ENCODE assay signal across 12 cellular contexts in the genomic region with DNA sequence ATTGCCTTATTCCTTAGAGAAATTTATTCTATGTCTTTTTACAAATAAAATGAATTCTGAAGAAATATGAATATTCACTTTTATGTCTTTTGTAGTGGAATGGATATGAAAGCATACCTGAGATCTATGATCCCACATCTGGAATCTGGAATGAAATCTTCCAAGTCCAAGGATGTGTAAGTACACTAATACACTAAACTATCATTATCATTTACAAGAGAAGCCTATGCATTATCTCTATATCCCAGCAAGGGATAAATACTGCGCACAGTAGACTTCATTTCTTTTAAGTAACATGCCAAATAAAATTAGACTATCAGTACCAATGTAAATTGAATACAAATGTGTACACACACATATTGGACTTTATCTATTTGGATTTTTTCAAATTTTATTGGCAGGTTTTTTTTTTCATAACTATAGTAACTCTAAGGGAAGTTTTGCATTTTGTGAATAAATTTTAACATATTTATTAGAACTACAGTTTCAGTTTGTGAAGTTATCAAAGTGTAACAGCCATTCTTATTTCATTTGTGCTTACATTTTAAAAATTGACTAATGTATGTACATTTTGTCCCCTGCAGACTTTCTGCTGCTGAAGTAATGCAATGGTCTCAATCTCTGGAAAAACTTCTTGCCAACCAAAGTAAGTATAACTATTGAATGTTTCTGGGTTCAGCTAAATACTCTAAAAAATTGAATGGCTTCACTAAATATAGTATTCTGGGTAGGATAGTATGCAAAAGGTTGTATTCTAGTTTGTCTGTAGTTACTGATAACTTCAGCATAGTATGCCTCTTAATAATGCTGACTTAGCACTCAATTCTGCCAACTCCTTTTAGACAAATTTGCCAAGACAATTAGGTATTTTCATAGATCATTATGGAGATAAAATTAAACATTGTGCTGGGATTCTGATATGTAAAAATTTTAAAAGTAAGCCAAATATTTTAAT. TPM values are rescaled to one million over a fixed set of nuclear protein-coding genes. Genes with fewer than 3 reads are reported as not detected.
DNase-seq lines count a peak whose midpoint lies in the region; ATAC-seq, FAIRE-seq and TF ChIP-seq lines count a peak whose summit lies in the region.
"Had no signal": no experiment of that assay in that cellular context is flagged by ENCODE, and none has a peak within 500 bp of the region (broad histone marks: within the 10 kb centered on the region; RNA-seq: fewer than 3 reads in every experiment).

No MANE protein-coding gene starts in this region.

- DNase-seq in GM12891 (ENCODE audit: insufficient read length, low spot score) (no peak), naive B cell (no peak), H4 (ENCODE audit: low spot score) (no peak), MCF 10A (ENCODE audit: unreplicated experiment) (no peak), epidermal melanocyte (ENCODE audit: insufficient read length, low spot score) (no peak)
- DNase-seq in activated naive CD8-positive, alpha-beta T cell treated with anti-CD3 and anti-CD28 coated beads, Interleukin-2, amount 10 ng/mL, durations not matched to agents 7 days and 5 days: no peak
- DNase-seq: NCI-H446 had no signal

- POLR2A ChIA-PET in activated naive CD8-positive, alpha-beta T cell treated with anti-CD3 and anti-CD28 coated beads, Interleukin-2, amount 10 ng/mL, durations not matched to agents 7 days and 5 days (lab: Charles Lee): no interaction called here
- POLR2A ChIA-PET in MCF 10A (lab: Yijun Ruan, JAX): no interaction called here

- no peaks in the 10 kb centered on the region for H4K20me1 ChIP-seq in BLaER1

- no peaks in the 10 kb centered on the region for H3K36me3 ChIP-seq in BLaER1

- TF ChIP-seq CTCF in MCF 10A (IDR thresholded peaks at IDR 0.05; ENCODE audit: unreplicated experiment): no peak

- TF ChIP-seq POLR2A in GM12891 (IDR thresholded peaks at IDR 0.05; ENCODE audit: low read depth, low read length): no peak; the same call in 1 of the 2 replicates

- peaks cover 11% of the 10 kb centered on the region for H3K36me3 Mint-ChIP-seq in activated naive CD8-positive, alpha-beta T cell treated with anti-CD3 and anti-CD28 coated beads, Interleukin-2, amount 10 ng/mL, durations not matched to agents 7 days and 5 days
- H3K36me3 Mint-ChIP-seq in naive B cell: peaks cover under 1 to 6% of the 10 kb centered on the region in 2 donors
- H3K36me3 Mint-ChIP-seq in MCF 10A (ENCODE audit: insufficient read depth, unreplicated experiment): no peaks in the 10 kb centered on the region

- H3K9ac ChIP-seq in BLaER1: no peak overlapping the region

- H3K27ac ChIP-seq in BLaER1: no peak overlapping the region
- H3K27ac ChIP-seq: testis had no signal

- H3K4me3 ChIP-seq in BLaER1: peak overlapping the region; percentile 53; the same call in 1 of the 2 replicates
- H3K4me3 ChIP-seq: testis had no signal

- no peaks in the 10 kb centered on the region for H3K27me3 ChIP-seq in BLaER1
- H3K27me3 ChIP-seq: testis had no signal

- peak overlapping the region; percentile 48 for H3K4me2 ChIP-seq in BLaER1

- CTCF ChIA-PET in MCF 10A (lab: Yijun Ruan, JAX): interaction anchor here (0.9 to 12.7 kb wide), 3 partner anchors 12 to 101 kb away, joined by 3 to 152 read pairs (median 5); no protein-coding TSS in a partner anchor

- no peak for ATAC-seq in activated naive CD8-positive, alpha-beta T cell treated with anti-CD3 and anti-CD28 coated beads, Interleukin-2, amount 10 ng/mL, durations not matched to agents 7 days and 5 days (ENCODE audit: low read depth)
- ATAC-seq in naive B cell (ENCODE audit: low read depth in 2 of 2): no peak
- ATAC-seq in HG03108 (IDR thresholded peaks at IDR 0.05; ENCODE audit: unreplicated experiment): no peak

- H3K27me3 Mint-ChIP-seq in activated naive CD8-positive, alpha-beta T cell treated with anti-CD3 and anti-CD28 coated beads, Interleukin-2, amount 10 ng/mL, durations not matched to agents 7 days and 5 days: no peaks in the 10 kb centered on the region
- peaks cover 14 to 45% (median 26%) of the 10 kb centered on the region in 3 donors for H3K27me3 Mint-ChIP-seq in naive B cell
- H3K27me3 Mint-ChIP-seq in MCF 10A (ENCODE audit: insufficient read depth, unreplicated experiment): no peaks in the 10 kb centered on the region
- H3K27me3 Mint-ChIP-seq: progenitor cell of endocrine pancreas had no signal

- H3K9me3 Mint-ChIP-seq in activated naive CD8-positive, alpha-beta T cell treated with anti-CD3 and anti-CD28 coated beads, Interleukin-2, amount 10 ng/mL, durations not matched to agents 7 days and 5 days: no peaks in the 10 kb centered on the region
- H3K9me3 Mint-ChIP-seq in naive B cell: no peaks in the 10 kb centered on the region
- no peaks in the 10 kb centered on the region for H3K9me3 Mint-ChIP-seq in MCF 10A (ENCODE audit: unreplicated experiment)

- intact Hi-C loops in MCF 10A (cut with micrococcal nuclease): no loop called here

- no peak overlapping the region for H3K27ac Mint-ChIP-seq in activated naive CD8-positive, alpha-beta T cell treated with anti-CD3 and anti-CD28 coated beads, Interleukin-2, amount 10 ng/mL, durations not matched to agents 7 days and 5 days
- H3K27ac Mint-ChIP-seq in naive B cell (peak overlapping the region; percentile 89 to 99 (median 98)), MCF 10A (ENCODE audit: low read depth, unreplicated experiment) (no peak overlapping the region)
- H3K27ac Mint-ChIP-seq: progenitor cell of endocrine pancreas had no signal

- H3K9me3 ChIP-seq in BLaER1: no peaks in the 10 kb centered on the region
- H3K9me3 ChIP-seq: testis had no signal

- no TSS peak for BruUV-seq in MCF 10A (replicated peaks; lab: Mats Ljungman, UMichigan)

- H3K4me3 Mint-ChIP-seq in activated naive CD8-positive, alpha-beta T cell treated with anti-CD3 and anti-CD28 coated beads, Interleukin-2, amount 10 ng/mL, durations not matched to agents 7 days and 5 days: peak overlapping the region; percentile 39
- H3K4me3 Mint-ChIP-seq in naive B cell (peak overlapping the region in 1 of 8 donors; percentile 74), MCF 10A (ENCODE audit: unreplicated experiment) (no peak overlapping the region)

- H3K4me1 ChIP-seq in BLaER1: peaks cover 20% of the 10 kb centered on the region; the same call in 1 of the 2 replicates
- H3K4me1 ChIP-seq: testis had no signal

- no peak for FAIRE-seq in GM12891 (lab: Jason Lieb, UNC)

- H3K4me1 Mint-ChIP-seq in activated naive CD8-positive, alpha-beta T cell treated with anti-CD3 and anti-CD28 coated beads, Interleukin-2, amount 10 ng/mL, durations not matched to agents 7 days and 5 days: peaks cover 38% of the 10 kb centered on the region
- peaks cover 7 to 12% (median 8%) of the 10 kb centered on the region in 3 donors for H3K4me1 Mint-ChIP-seq in naive B cell
- H3K4me1 Mint-ChIP-seq in MCF 10A (ENCODE audit: insufficient read depth, unreplicated experiment): peaks cover 6% of the 10 kb centered on the region

TF ChIP-seq in GM12891, 5 proteins besides CTCF, POLR2A, EP300 and RAD21:
- TF ChIP-seq SPI1 (IDR thresholded peaks at IDR 0.05; ENCODE audit: low read depth, low read length) (no peak), POLR2AphosphoS5 (IDR thresholded peaks at IDR 0.05; ENCODE audit: low read depth, low read length) (peak; percentile 11; the same call in 1 of the 2 replicates)
TF ChIP-seq in GM12891: peak in this region for 1.

RNA-seq across cellular contexts. Expression of gene RGS1, which starts 0.9 kb away (rescaled TPM):
- 246 TPM for polyA plus RNA-seq in GM12891 (2012; ENCODE audit: low read depth, missing spikeins)
- total RNA-seq in activated naive CD8-positive, alpha-beta T cell treated with anti-CD3 and anti-CD28 coated beads, Interleukin-2, amount 10 ng/mL, durations not matched to agents 7 days and 5 days: 10 to 100 TPM; 10.1 to 15.3 TPM
- 100 to 1,000 TPM in 4 of 6 donors, 10 to 100 TPM in 2; 55.5 to 355 (median 116) TPM for polyA plus RNA-seq in naive B cell (ENCODE audit: low read depth in 6 of 6)
- 2.4 and 4.5 TPM in 2 replicates for total RNA-seq in H4 (2014; rRNA removed; shearing (Covaris generic))
- total RNA-seq in MCF 10A (2022): not detected in 2 replicates

RNA-seq across cellular contexts. Expression of gene RGS13, which starts 59.5 kb away (rescaled TPM):
- 0.58 TPM for polyA plus RNA-seq in GM12891 (2012; ENCODE audit: low read depth, missing spikeins)
- under 1 TPM in 1 of 2 experiments, not detected in 1; 0.08 TPM for total RNA-seq in activated naive CD8-positive, alpha-beta T cell treated with anti-CD3 and anti-CD28 coated beads, Interleukin-2, amount 10 ng/mL, durations not matched to agents 7 days and 5 days
- polyA plus RNA-seq in naive B cell (ENCODE audit: low read depth in 6 of 6): under 1 TPM in 1 of 6 donors, not detected in 5; 0.07 TPM
- total RNA-seq in H4 (2014; rRNA removed; shearing (Covaris generic)): not detected in 2 replicates
- not detected in 2 replicates for total RNA-seq in MCF 10A (2022)
- total RNA-seq: left lobe of liver, progenitor cell of endocrine pancreas had no signal

Comparison
In these comparisons a context has a peak if more than half of its experiments do, and no peak if none do; other contexts are left out.
1. H3K27ac Mint-ChIP-seq: peak in naive B cell (6 of 6); none in activated naive CD8-positive, alpha-beta T cell treated with anti-CD3 and anti-CD28 coated beads, Interleukin-2, amount 10 ng/mL, durations not matched to agents 7 days and 5 days (single experiment) and MCF 10A (single experiment).